In the genomic region with DNA sequence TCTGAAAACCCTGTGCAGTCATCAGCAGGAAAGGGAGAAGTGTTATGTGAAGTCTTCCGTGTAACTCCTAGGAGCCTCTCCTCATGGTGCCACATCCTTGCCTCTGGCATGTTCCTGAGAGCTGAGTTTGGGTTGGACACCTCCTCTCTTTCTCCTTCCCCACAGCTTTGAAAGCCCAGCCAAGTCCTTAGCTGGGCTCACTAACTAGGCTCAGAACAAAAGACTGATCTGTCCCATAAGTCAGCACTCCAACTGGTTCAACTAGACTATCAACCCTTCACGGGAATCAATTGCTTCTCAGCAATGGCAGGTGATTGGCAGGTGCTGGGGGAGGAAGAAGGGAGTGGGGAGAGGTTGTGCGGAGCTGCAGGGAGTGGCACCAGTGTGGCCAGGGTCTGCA, we compare ENCODE assay signal across 28 cellular contexts.
"Had no signal": no experiment of that assay in that cellular context is flagged by ENCODE, and none has a peak within 500 bp of the region (broad histone marks: within the 10 kb centered on the region; RNA-seq: fewer than 3 reads in every experiment).

No MANE protein-coding gene starts in this region.

- H3K36me3 Mint-ChIP-seq: mesothelial cell of epicardium; naive B cell; natural killer cell treated with Interleukin-12 subunit alpha and Interleukin-12 subunit beta and Interleukin-15 and Interleukin-18, amount 100 ng/mL, for 72 hours; stimulated activated naive B cell treated with anti-CD40 and anti-IgM and Interleukin-4, amounts not matched to agents 10 μg/mL and 1 μg/mL and 100 μg/mL, for 72 hours had no signal

- DNase-seq: dorsolateral prefrontal cortex; effector CD4-positive, alpha-beta T cell; foreskin keratinocyte; glutamatergic neuron; heart right ventricle; hippocampal formation; left cardiac atrium; left lung; mesenchymal stem cell; mucosa of descending colon; naive B cell; nucleus accumbens; ovary; psoas muscle; right lobe of liver; small intestine; stimulated activated CD4-positive, alpha-beta T cell treated with anti-CD3 and anti-CD28 coated beads, Interleukin-15, amount 100 ng/mL, for 24 hours; stimulated activated CD4-positive, alpha-beta T cell treated with anti-CD3 and anti-CD28 coated beads, Interleukin-2, amount 100 ng/mL, for 48 hours; stimulated activated naive B cell treated with anti-CD40 and anti-IgM and Interleukin-4, amounts not matched to agents 10 μg/mL and 1 μg/mL and 100 μg/mL, for 72 hours; transverse colon had no signal

- H3K27ac Mint-ChIP-seq: mesothelial cell of epicardium; naive B cell; natural killer cell treated with Interleukin-12 subunit alpha and Interleukin-12 subunit beta and Interleukin-15 and Interleukin-18, amount 100 ng/mL, for 72 hours; stimulated activated naive B cell treated with anti-CD40 and anti-IgM and Interleukin-4, amounts not matched to agents 10 μg/mL and 1 μg/mL and 100 μg/mL, for 72 hours; stimulated activated naive CD8-positive, alpha-beta T cell treated with anti-CD3 and anti-CD28 coated beads, Interleukin-15, Interleukin-2, amounts not matched to agents 100 ng/mL and 50 ng/mL, for 24 hours had no signal

- H3K4me1 Mint-ChIP-seq: naive B cell; stimulated activated naive B cell treated with anti-CD40 and anti-IgM and Interleukin-4, amounts not matched to agents 10 μg/mL and 1 μg/mL and 100 μg/mL, for 72 hours had no signal

- H3K27me3 ChIP-seq: foreskin keratinocyte, ovary, right lobe of liver had no signal

- H3K4me3 Mint-ChIP-seq: mesothelial cell of epicardium; naive B cell; natural killer cell treated with Interleukin-12 subunit alpha and Interleukin-12 subunit beta and Interleukin-15 and Interleukin-18, amount 100 ng/mL, for 72 hours; stimulated activated naive B cell treated with anti-CD40 and anti-IgM and Interleukin-4, amounts not matched to agents 10 μg/mL and 1 μg/mL and 100 μg/mL, for 72 hours; stimulated activated naive CD8-positive, alpha-beta T cell treated with anti-CD3 and anti-CD28 coated beads, Interleukin-15, Interleukin-2, amounts not matched to agents 100 ng/mL and 50 ng/mL, for 24 hours had no signal

- H3K36me3 ChIP-seq: esophagus muscularis mucosa, gastroesophageal sphincter, heart right ventricle, left lung, ovary, right lobe of liver, transverse colon had no signal

- H3K4me3 ChIP-seq: dorsolateral prefrontal cortex, esophagus muscularis mucosa, gastroesophageal sphincter, heart right ventricle, left lung, mucosa of descending colon, ovary, psoas muscle, right lobe of liver, transverse colon had no signal

- H3K27ac ChIP-seq: dorsolateral prefrontal cortex, epithelial cell of prostate, esophagus muscularis mucosa, foreskin keratinocyte, gastroesophageal sphincter, heart right ventricle, left lung, ovary, psoas muscle, right lobe of liver, transverse colon had no signal

- FAIRE-seq: colon, islet of Langerhans, small intestine had no signal

- ATAC-seq: foreskin keratinocyte; gastroesophageal sphincter; heart right ventricle; left cardiac atrium; left lung; mucosa of descending colon; psoas muscle; right lobe of liver; stimulated activated naive B cell treated with anti-CD40 and anti-IgM and Interleukin-4, amounts not matched to agents 10 μg/mL and 1 μg/mL and 100 μg/mL, for 72 hours had no signal

- H3K4me1 ChIP-seq: esophagus muscularis mucosa, gastroesophageal sphincter, left lung, psoas muscle, right lobe of liver, transverse colon had no signal

- H3K9me3 ChIP-seq: esophagus muscularis mucosa, gastroesophageal sphincter, heart right ventricle, left lung, mucosa of descending colon, ovary, psoas muscle, right lobe of liver, transverse colon had no signal
